Comparison of ENCODE assay signal across 25 cellular contexts in the genomic region with DNA sequence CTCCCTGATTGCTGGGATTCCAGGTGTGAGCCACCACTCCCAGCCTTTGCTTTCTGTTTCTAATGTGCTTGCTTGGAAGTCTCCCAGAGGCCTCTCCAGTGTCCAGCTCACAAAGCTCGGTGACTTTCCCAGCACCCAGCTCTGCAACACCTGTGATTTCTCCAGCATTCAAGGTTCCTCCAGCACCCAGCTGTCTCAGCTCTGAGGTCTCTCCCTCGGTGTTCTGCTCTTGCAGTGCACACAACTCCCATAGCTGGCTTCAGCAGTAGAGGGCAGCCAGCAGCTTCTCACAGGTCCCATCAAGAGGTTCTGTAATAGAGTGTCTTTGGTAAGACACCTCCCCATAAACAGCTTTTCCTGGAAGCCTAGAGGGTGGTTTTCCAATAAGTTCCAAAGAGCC.
"Had no signal": no experiment of that assay in that cellular context is flagged by ENCODE, and none has a peak within 500 bp of the region (broad histone marks: within the 10 kb centered on the region; RNA-seq: fewer than 3 reads in every experiment).

No MANE protein-coding gene starts in this region.

- H3K9me3 ChIP-seq: colonic mucosa had no signal

- DNase-seq: activated B cell treated with CpG ODN at 0.5 μM for 24 hours; activated CD4-positive, alpha-beta T cell treated with anti-CD3 and anti-CD28 coated beads for 48 hours; activated CD4-positive, alpha-beta T cell treated with anti-CD3 and anti-CD28 coated beads, Interleukin-2, amount 50 U/mL, for 1 hour; activated CD4-positive, alpha-beta T cell treated with anti-CD3 and anti-CD28 coated beads, Interleukin-2, amount 50 U/mL, for 48 hours; activated CD8-positive, alpha-beta memory T cell treated with anti-CD3 and anti-CD28 coated beads for 24 hours; activated CD8-positive, alpha-beta T cell treated with anti-CD3 and anti-CD28 coated beads for 36 hours; activated effector memory CD4-positive, alpha-beta T cell treated with Interleukin-2 at 50 U/mL for 16 hours; activated gamma-delta T cell treated with Interleukin-2 at 50 U/mL for 16 hours; activated naive CD4-positive, alpha-beta T cell treated with anti-CD3 and anti-CD28 coated beads, Interleukin-2, amount 50 U/mL, for 16 hours; activated naive CD4-positive, alpha-beta T cell treated with Interleukin-2 at 50 U/mL for 16 hours; activated T-cell treated with anti-CD3 and anti-CD28 coated beads, Interleukin-2, amount 50 U/mL, for 4 hours; amniotic stem cell; anterior cingulate cortex; caudate nucleus; cerebellar nuclear complex; colonic mucosa; dorsolateral prefrontal cortex; effector memory CD4-positive, alpha-beta T cell; endodermal cell; head of caudate nucleus; T-helper 2 cell; WERI-Rb-1 had no signal

- H3K27me3 ChIP-seq: colonic mucosa, dorsolateral prefrontal cortex had no signal

- H3K4me3 ChIP-seq: colonic mucosa, dorsolateral prefrontal cortex had no signal

- H3K36me3 ChIP-seq: colonic mucosa, WERI-Rb-1 had no signal

- H3K27ac ChIP-seq: colonic mucosa, dorsolateral prefrontal cortex, WERI-Rb-1 had no signal

- H3K4me1 ChIP-seq: colonic mucosa had no signal

- ATAC-seq: activated CD4-positive, CD25-positive, alpha-beta regulatory T cell treated with anti-CD3 and anti-CD28 coated beads, Interleukin-2, amount 50 U/mL, for 24 hours; activated CD8-positive, alpha-beta T cell treated with anti-CD3 and anti-CD28 coated beads for 36 hours; activated T-cell treated with anti-CD3 and anti-CD28 coated beads, Interleukin-2, amount 50 U/mL, for 4 hours; activated T-helper 17 cell treated with anti-CD3 and anti-CD28 coated beads, Interleukin-2, amount 50 U/mL, for 72 hours; esophagus mucosa had no signal
